ENCODE assay signal across 19 cellular contexts in genomic region chr14:90425480-90425879, GRCh38. TPM values are rescaled to one million over a fixed set of nuclear protein-coding genes. Genes with fewer than 3 reads are reported as not detected.
DNase-seq lines count a peak whose midpoint lies in the region; ATAC-seq lines count a peak whose summit lies in the region.
"Had no signal": no experiment of that assay in that cellular context is flagged by ENCODE, and none has a peak within 500 bp of the region (broad histone marks: within the 10 kb centered on the region; RNA-seq: fewer than 3 reads in every experiment).

No MANE protein-coding gene starts in this region.

- no peak overlapping the region for H2BK120ac ChIP-seq in neuronal stem cell (ENCODE audit: low read depth, low read length)

- H3K4me3 Mint-ChIP-seq in activated T-cell treated with anti-CD3 and anti-CD28 coated beads, Interleukin-2, amount 50 U/mL, for 4 hours: no peak overlapping the region
- H3K4me3 Mint-ChIP-seq: B cell; CD14-positive monocyte; CD8-positive, alpha-beta T cell; HFFc6 had no signal

- peak overlapping the region; percentile 33 for H3K18ac ChIP-seq in neuronal stem cell (ENCODE audit: low read length)

- H4K8ac ChIP-seq in neuronal stem cell (ENCODE audit: low read depth, low read length): no peak overlapping the region

- DNase-seq in HAP-1 (ENCODE audit: low spot score in 2 of 2): peak; percentile 21 to 51
- DNase-seq in neuronal stem cell (ENCODE audit: low spot score): no peak
- DNase-seq in activated T-cell treated with anti-CD3 and anti-CD28 coated beads, Interleukin-2, amount 50 U/mL, for 4 hours: no peak
- no peak for DNase-seq in HuH-7 (ENCODE audit: low spot score)
- no peak for DNase-seq in SKM-1 (lab: John Stamatoyannopoulos, UW; ENCODE audit: unreplicated experiment)
- DNase-seq: ACHN; CD8-positive, alpha-beta T cell; COR-L47; DMS153; DMS79 treated with DMSO at 0.1 percent for 48 hours; EL; HCEC 1CT; HFFc6 had no signal

- no peaks in the 10 kb centered on the region for H3K36me3 Mint-ChIP-seq in activated T-cell treated with anti-CD3 and anti-CD28 coated beads, Interleukin-2, amount 50 U/mL, for 4 hours (ENCODE audit: insufficient read depth)
- H3K36me3 Mint-ChIP-seq: CD14-positive monocyte; CD8-positive, alpha-beta T cell had no signal

- H3K4me1 ChIP-seq in BLaER1: peaks cover 82% of the 10 kb centered on the region
- peaks cover 18% of the 10 kb centered on the region for H3K4me1 ChIP-seq in HAP-1
- peaks cover 15 to 31% of the 10 kb centered on the region in 2 donors for H3K4me1 ChIP-seq in neuronal stem cell (ENCODE audit: control insufficient read depth in 2 of 2, insufficient read depth in 1 of 2, low read depth in 1 of 2, low read length in 2 of 2)

- H3K9me3 ChIP-seq in BLaER1 (peaks cover 3% of the 10 kb centered on the region; the same call in 1 of the 2 replicates), HAP-1 (peaks cover 2% of the 10 kb centered on the region; the same call in 1 of the 2 replicates), neuronal stem cell (replicated peaks in 1 of 2; ENCODE audit: control insufficient read depth in 2 of 2, insufficient read depth in 1 of 2, low read depth in 1 of 2, low read length in 2 of 2) (peaks cover 2% of the 10 kb centered on the region in 2 donors)

- H3K36me3 ChIP-seq in BLaER1: no peaks in the 10 kb centered on the region
- H3K36me3 ChIP-seq in HAP-1 (replicated peaks): no peaks in the 10 kb centered on the region
- no peaks in the 10 kb centered on the region for H3K36me3 ChIP-seq in neuronal stem cell (replicated peaks in 1 of 2; ENCODE audit: control insufficient read depth in 2 of 2, insufficient read depth in 2 of 2, low read length in 2 of 2)

- no peaks in the 10 kb centered on the region for H3K27me3 ChIP-seq in BLaER1
- H3K27me3 ChIP-seq in HAP-1 (ENCODE audit: low read depth): no peaks in the 10 kb centered on the region
- no peaks in the 10 kb centered on the region for H3K27me3 ChIP-seq in neuronal stem cell (ENCODE audit: control insufficient read depth in 3 of 3, insufficient read depth in 3 of 3, low read depth in 1 of 3, low read length in 3 of 3)

- no peak overlapping the region for H3K14ac ChIP-seq in neuronal stem cell (ENCODE audit: low read length)

- H3K27me3 Mint-ChIP-seq in activated T-cell treated with anti-CD3 and anti-CD28 coated beads, Interleukin-2, amount 50 U/mL, for 4 hours (ENCODE audit: low read depth): no peaks in the 10 kb centered on the region

- WGBS in neuronal stem cell (ENCODE audit: extremely low coverage in 2 of 2, insufficient read length in 2 of 2, insufficient replicate concordance in 1 of 2), 2 donors: no CpG with 5 or more reads among the region's 8 CpGs

- no peak for ATAC-seq in activated T-cell treated with anti-CD3 and anti-CD28 coated beads, Interleukin-2, amount 50 U/mL, for 4 hours
- ATAC-seq in HG03378 (IDR thresholded peaks at IDR 0.05; ENCODE audit: unreplicated experiment): no peak
- ATAC-seq: CD8-positive, alpha-beta T cell; HepG2 had no signal

- H2AFZ ChIP-seq in neuronal stem cell (ENCODE audit: low read length): no peak overlapping the region

- H4K20me1 ChIP-seq in BLaER1: no peaks in the 10 kb centered on the region

- H2BK15ac ChIP-seq in neuronal stem cell (ENCODE audit: low read length): no peak overlapping the region

- in situ Hi-C loops in HAP-1 (cut with MboI; ENCODE audit: low sequenced_read_pairs): no loop called here

- H3K4me3 ChIP-seq in BLaER1 (no peak overlapping the region), HAP-1 (no peak overlapping the region), neuronal stem cell (ENCODE audit: low read length in 2 of 2) (no peak overlapping the region)

- H3K9ac ChIP-seq in BLaER1 (no peak overlapping the region), neuronal stem cell (ENCODE audit: low read depth, low read length, poor library complexity) (no peak overlapping the region)

- no peak overlapping the region for H4K91ac ChIP-seq in neuronal stem cell (ENCODE audit: low read depth, low read length, poor library complexity)

- no peak overlapping the region for H2BK5ac ChIP-seq in neuronal stem cell (ENCODE audit: low read length)

- no peaks in the 10 kb centered on the region for H3K9me3 Mint-ChIP-seq in activated T-cell treated with anti-CD3 and anti-CD28 coated beads, Interleukin-2, amount 50 U/mL, for 4 hours
- H3K9me3 Mint-ChIP-seq: CD8-positive, alpha-beta T cell; HFFc6 had no signal

- H2BK12ac ChIP-seq in neuronal stem cell (ENCODE audit: low read length): no peak overlapping the region

- no peaks in the 10 kb centered on the region for H3K4me1 Mint-ChIP-seq in activated T-cell treated with anti-CD3 and anti-CD28 coated beads, Interleukin-2, amount 50 U/mL, for 4 hours (ENCODE audit: low read depth)
- H3K4me1 Mint-ChIP-seq: CD14-positive monocyte had no signal

- no peak overlapping the region for H3K4ac ChIP-seq in neuronal stem cell (ENCODE audit: low read length)

- H3K79me1 ChIP-seq in neuronal stem cell (ENCODE audit: low read depth, low read length): no peaks in the 10 kb centered on the region

- H3K27ac ChIP-seq in BLaER1: peak overlapping the region; percentile 77; the same call in 1 of the 2 replicates
- H3K27ac ChIP-seq in cingulate gyrus (ENCODE audit: low read depth, low read length): peak overlapping the region; percentile 55
- no peak overlapping the region for H3K27ac ChIP-seq in neuronal stem cell (replicated peaks; ENCODE audit: low read length)

- no peak overlapping the region for H2AK5ac ChIP-seq in neuronal stem cell (ENCODE audit: low read depth, low read length)

- H3K4me2 ChIP-seq in BLaER1: peak overlapping the region; percentile 91
- no peak overlapping the region for H3K4me2 ChIP-seq in neuronal stem cell (ENCODE audit: insufficient read depth, low read length, poor library complexity, severe bottlenecking)

- H3K23ac ChIP-seq in neuronal stem cell (ENCODE audit: low read depth, low read length, poor library complexity): no peak overlapping the region

RNA-seq across cellular contexts. Expression of gene CALM1, which starts 28.7 kb away (rescaled TPM):
- 396 TPM for polyA plus RNA-seq in neuronal stem cell (2013, experiment 1 of 2)
- 424 TPM for polyA plus RNA-seq in neuronal stem cell (2013, experiment 2 of 2)
- total RNA-seq in activated T-cell treated with anti-CD3 and anti-CD28 coated beads, Interleukin-2, amount 50 U/mL, for 4 hours: 100 to 1,000 TPM; 406 to 439 (median 417) TPM

Comparison
In these comparisons a context has a peak if more than half of its experiments do, and no peak if none do; other contexts are left out.
1. DNase-seq: peak in HAP-1 (2 of 2); none in neuronal stem cell (single experiment), activated T-cell treated with anti-CD3 and anti-CD28 coated beads, Interleukin-2, amount 50 U/mL, for 4 hours (single experiment), HuH-7 (single experiment) and SKM-1 (single experiment).